ENCODE assay signal across 1 cellular context in genomic region chr2:74529357-74530238, GRCh38.
TF ChIP-seq lines count a peak whose summit lies in the region.

Gene AUP1, minus strand, starts transcription at chr2:74529706. Its CDS starts 77 bp downstream, at chr2:74529629.
Gene HTRA2, plus strand, starts transcription at chr2:74529933. Its CDS starts 74 bp downstream, at chr2:74530007.

TF ChIP-seq in K562, 482 proteins besides CTCF, POLR2A, EP300 and RAD21 (continued from another document and continues in another):
- no peak for TF ChIP-seq ZNF280A (IDR thresholded peaks at IDR 0.05; ENCODE audit: low read depth, partially characterized antibody)
- TF ChIP-seq TAF7 (tag; IDR thresholded peaks at IDR 0.05) = peak; percentile 93
- no peak; the same call in 1 of the 2 replicates for TF ChIP-seq ZNF76 (CRISPR knock-in tag; IDR thresholded peaks at IDR 0.05; ENCODE audit: borderline replicate concordance)
- peak; percentile 88 for TF ChIP-seq NR2C1 (IDR thresholded peaks at IDR 0.05)
- TF ChIP-seq NR2C1 (tag; IDR thresholded peaks at IDR 0.05) = peak; percentile 90
- TF ChIP-seq MEF2D (tag; conservative IDR thresholded peaks at IDR 0.05; ENCODE audit: low read depth) = no peak
- no peak; the same call in 1 of the 2 replicates for TF ChIP-seq ZBTB1 (CRISPR knock-in tag; IDR thresholded peaks at IDR 0.05; ENCODE audit: borderline replicate concordance, low read depth)
- no peak for TF ChIP-seq ZFP1 (CRISPR knock-in tag; IDR thresholded peaks at IDR 0.05)
- TF ChIP-seq ATF4 (CRISPR knock-in tag; IDR thresholded peaks at IDR 0.05) = peak; percentile 5; the same call in 1 of the 2 replicates
- TF ChIP-seq ASH1L (IDR thresholded peaks at IDR 0.05; ENCODE audit: borderline replicate concordance, low read depth, partially characterized antibody) = peak; percentile 12
- peak; percentile 30; the same call in 1 of the 2 replicates for TF ChIP-seq POLR2AphosphoS2 (IDR thresholded peaks at IDR 0.05; ENCODE audit: low read length)
- peak; percentile 95 for TF ChIP-seq RBFOX2 (IDR thresholded peaks at IDR 0.05; ENCODE audit: low read depth, low read length)
- no peak for TF ChIP-seq YBX1 (IDR thresholded peaks at IDR 0.05)
- no peak for TF ChIP-seq MIER1 (IDR thresholded peaks at IDR 0.05; ENCODE audit: low read depth)
- TF ChIP-seq MCM3 (IDR thresholded peaks at IDR 0.05) = no peak
- peak; percentile 99 for TF ChIP-seq ETS1 (conservative IDR thresholded peaks at IDR 0.05; ENCODE audit: control insufficient read depth, low read depth, low read length)
- TF ChIP-seq CGGBP1 (CRISPR knock-in tag; IDR thresholded peaks at IDR 0.05) = no peak
- TF ChIP-seq SMARCA4 (IDR thresholded peaks at IDR 0.05) = no peak
- no peak for TF ChIP-seq ZNF23 (CRISPR knock-in tag; IDR thresholded peaks at IDR 0.05)
- TF ChIP-seq ZNF431 (CRISPR knock-in tag; IDR thresholded peaks at IDR 0.05) = no peak
- no peak for TF ChIP-seq ZNF217 (CRISPR knock-in tag; IDR thresholded peaks at IDR 0.05)
- TF ChIP-seq ZKSCAN8 (CRISPR knock-in tag; IDR thresholded peaks at IDR 0.05) = no peak
- TF ChIP-seq HMGN3 (IDR thresholded peaks at IDR 0.05; ENCODE audit: borderline replicate concordance, extremely low read depth, insufficient read length, low read depth, low read length) = peak; percentile 79
- no peak for TF ChIP-seq NR0B1 (IDR thresholded peaks at IDR 0.05; ENCODE audit: partially characterized antibody)
- no peak for TF ChIP-seq ZNF224 (CRISPR knock-in tag; IDR thresholded peaks at IDR 0.05)
- TF ChIP-seq ZFP30 (CRISPR knock-in tag; IDR thresholded peaks at IDR 0.05; ENCODE audit: borderline replicate concordance) = no peak
- TF ChIP-seq MTA2 (IDR thresholded peaks at IDR 0.05; ENCODE audit: low read depth) = no peak
- TF ChIP-seq HMBOX1 (IDR thresholded peaks at IDR 0.05) = no peak
- TF ChIP-seq KAT7 (CRISPR knock-in tag; IDR thresholded peaks at IDR 0.05; ENCODE audit: borderline replicate concordance) = peak; percentile 74; the same call in 1 of the 2 replicates
- no peak for TF ChIP-seq CHD4 (IDR thresholded peaks at IDR 0.05; ENCODE audit: insufficient read depth, insufficient replicate concordance, low read depth, low read length, poor library complexity, severe bottlenecking)
- no peak for TF ChIP-seq NCOR1 (IDR thresholded peaks at IDR 0.05)
- TF ChIP-seq ZNF24 (IDR thresholded peaks at IDR 0.05) = no peak
- TF ChIP-seq BRF2 (IDR thresholded peaks at IDR 0.05; ENCODE audit: borderline replicate concordance, insufficient read depth, insufficient read length) = no peak
- TF ChIP-seq JUND (IDR thresholded peaks at IDR 0.05; ENCODE audit: borderline replicate concordance, low read depth, low read length) = peak; percentile 71
- no peak; the same call in 2 of the 3 replicates for TF ChIP-seq JUND (tag; IDR thresholded peaks at IDR 0.05; ENCODE audit: borderline replicate concordance, low read depth, low read length)
- no peak for TF ChIP-seq MXD1 (CRISPR knock-in tag; IDR thresholded peaks at IDR 0.05; ENCODE audit: borderline replicate concordance, poor library complexity, severe bottlenecking)
- TF ChIP-seq ZNF280B (CRISPR knock-in tag; IDR thresholded peaks at IDR 0.05) = no peak
- TF ChIP-seq BRF1 (IDR thresholded peaks at IDR 0.05; ENCODE audit: borderline replicate concordance, extremely low read depth, insufficient read length) = no peak
- no peak for TF ChIP-seq KLF6 (CRISPR knock-in tag; IDR thresholded peaks at IDR 0.05; ENCODE audit: borderline replicate concordance)
- no peak for TF ChIP-seq DEAF1 (CRISPR knock-in tag; IDR thresholded peaks at IDR 0.05)
- TF ChIP-seq RBM14 (IDR thresholded peaks at IDR 0.05; ENCODE audit: borderline replicate concordance, insufficient read depth, low read depth, low read length) = 0 out of 2 replicates have a peak, but pooled peaks have one; percentile 28
- no peak for TF ChIP-seq RHOXF2B (CRISPR knock-in tag; conservative IDR thresholded peaks at IDR 0.05)
- TF ChIP-seq CTBP1 (IDR thresholded peaks at IDR 0.05; ENCODE audit: borderline replicate concordance) = peak; percentile 76
- TF ChIP-seq ZEB2 (IDR thresholded peaks at IDR 0.05) = no peak
- TF ChIP-seq TAF1 (IDR thresholded peaks at IDR 0.05; ENCODE audit: control insufficient read depth, extremely low read depth, insufficient read depth, low read length, severe bottlenecking) = peak; percentile 98
- peak; percentile 77; the same call in 1 of the 2 replicates for TF ChIP-seq GTF2E2 (tag; IDR thresholded peaks at IDR 0.05)
- peak in 1 of 2 experiments; percentile 59; a peak in 1 of 4 replicates for TF ChIP-seq SRF (CRISPR knock-in tag; IDR thresholded peaks at IDR 0.05)
- peak; percentile 52; the same call in 1 of the 2 replicates for TF ChIP-seq ZKSCAN1 (IDR thresholded peaks at IDR 0.05; ENCODE audit: low read depth, low read length)
- no peak for TF ChIP-seq MBD1 (CRISPR knock-in tag; IDR thresholded peaks at IDR 0.05)
- TF ChIP-seq THRAP3 (IDR thresholded peaks at IDR 0.05; ENCODE audit: borderline replicate concordance) = no peak
- no peak for TF ChIP-seq E2F1 (CRISPR knock-in tag; IDR thresholded peaks at IDR 0.05)
- no peak for TF ChIP-seq FOXA1 (IDR thresholded peaks at IDR 0.05; ENCODE audit: borderline replicate concordance)
- TF ChIP-seq MLLT1 (IDR thresholded peaks at IDR 0.05) = peak; percentile 35 to 47; a peak in 1 of 4 replicates
